In the genomic region with DNA sequence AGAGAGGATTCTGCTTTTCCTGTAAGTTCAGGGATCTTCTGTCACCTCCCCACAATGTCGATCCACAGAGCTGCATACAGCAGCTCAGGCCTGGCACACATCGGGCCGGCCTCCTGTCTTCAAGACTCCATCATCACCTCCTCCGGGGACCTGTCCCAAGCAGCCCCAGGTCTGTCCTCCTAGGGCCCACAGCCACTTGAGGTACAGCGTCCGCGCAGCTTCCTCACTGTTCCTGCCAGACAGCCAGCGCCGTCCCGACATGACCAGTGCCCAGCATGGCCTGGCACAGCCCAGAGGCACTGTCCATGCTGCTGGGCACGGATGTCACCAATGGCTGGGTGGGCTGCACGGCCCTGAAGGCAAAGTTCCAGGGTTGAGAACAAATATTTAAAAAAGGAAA, we compare ENCODE assay signal across 21 cellular contexts.
"Had no signal": no experiment of that assay in that cellular context is flagged by ENCODE, and none has a peak within 500 bp of the region (broad histone marks: within the 10 kb centered on the region; RNA-seq: fewer than 3 reads in every experiment).

No MANE protein-coding gene starts in this region.

- H3K4me3 ChIP-seq: lung, smooth muscle cell, stomach had no signal

- H3K36me3 ChIP-seq: stomach had no signal

- H3K27ac Mint-ChIP-seq: activated CD4-positive, alpha-beta memory T cell treated with anti-CD3 and anti-CD28 coated beads, Interleukin-2, amount 10 ng/mL, durations not matched to agents 7 days and 5 days; activated CD4-positive, alpha-beta T cell treated with anti-CD3 and anti-CD28 coated beads for 36 hours; activated naive CD8-positive, alpha-beta T cell; mesothelial cell of epicardium; stimulated activated effector memory CD8-positive, alpha-beta T cell treated with anti-CD3 and anti-CD28 coated beads, Interleukin-12 subunit alpha, Interleukin-12 subunit beta, amount 100 ng/mL, for 72 hours; WTC11 had no signal

- H3K9ac ChIP-seq: SK-N-SH had no signal

- H3K27me3 Mint-ChIP-seq: activated CD4-positive, alpha-beta T cell treated with anti-CD3 and anti-CD28 coated beads for 36 hours had no signal

- DNase-seq: activated CD4-positive, alpha-beta memory T cell treated with anti-CD3 and anti-CD28 coated beads, Interleukin-2, amount 10 ng/mL, durations not matched to agents 7 days and 5 days; activated CD4-positive, alpha-beta T cell treated with anti-CD3 and anti-CD28 coated beads for 36 hours; activated gamma-delta T cell; foreskin melanocyte; glutamatergic neuron; hippocampal formation; left colon; SK-N-SH; stimulated activated CD4-positive, alpha-beta T cell treated with anti-CD3 and anti-CD28 coated beads, Interleukin-4, amount 100 ng/mL, for 1 hour; stomach had no signal

- H3K36me3 Mint-ChIP-seq: stimulated activated effector memory CD8-positive, alpha-beta T cell treated with anti-CD3 and anti-CD28 coated beads, Interleukin-12 subunit alpha, Interleukin-12 subunit beta, amount 100 ng/mL, for 72 hours had no signal

- H3K4me3 Mint-ChIP-seq: activated CD4-positive, alpha-beta memory T cell treated with anti-CD3 and anti-CD28 coated beads, Interleukin-2, amount 10 ng/mL, durations not matched to agents 7 days and 5 days; activated CD4-positive, alpha-beta T cell treated with anti-CD3 and anti-CD28 coated beads for 36 hours; activated naive CD8-positive, alpha-beta T cell; mesothelial cell of epicardium; stimulated activated effector memory CD8-positive, alpha-beta T cell treated with anti-CD3 and anti-CD28 coated beads, Interleukin-12 subunit alpha, Interleukin-12 subunit beta, amount 100 ng/mL, for 72 hours; T-cell; WTC11 had no signal

- H3K27me3 ChIP-seq: stomach had no signal

- FAIRE-seq: bronchial epithelial cell, islet of Langerhans had no signal

- H3K4me1 Mint-ChIP-seq: activated CD4-positive, alpha-beta memory T cell treated with anti-CD3 and anti-CD28 coated beads, Interleukin-2, amount 10 ng/mL, durations not matched to agents 7 days and 5 days; activated CD4-positive, alpha-beta T cell treated with anti-CD3 and anti-CD28 coated beads for 36 hours; mesothelial cell of epicardium; stimulated activated effector memory CD8-positive, alpha-beta T cell treated with anti-CD3 and anti-CD28 coated beads, Interleukin-12 subunit alpha, Interleukin-12 subunit beta, amount 100 ng/mL, for 72 hours; WTC11 had no signal

- ATAC-seq: activated CD4-positive, alpha-beta T cell treated with anti-CD3 and anti-CD28 coated beads for 36 hours; left colon; sciatic nerve; stimulated activated effector memory CD8-positive, alpha-beta T cell treated with anti-CD3 and anti-CD28 coated beads, Interleukin-12 subunit alpha, Interleukin-12 subunit beta, amount 100 ng/mL, for 72 hours; T-cell; WTC11 had no signal

- H3K4me2 ChIP-seq: SK-N-SH, smooth muscle cell had no signal

- H3K27ac ChIP-seq: epithelial cell of prostate, stomach had no signal
